In genomic region chr15:56916825-56917477, GRCh38 we compare ENCODE assay signal across 9 cellular contexts. TPM values are rescaled to one million over a fixed set of nuclear protein-coding genes. Genes with fewer than 3 reads are reported as not detected.
A peak's percentile ranks its signal among the peaks of the same experiment; 100 is the strongest.
DNase-seq lines count a peak whose midpoint lies in the region; ATAC-seq and TF ChIP-seq lines count a peak whose summit lies in the region.
"Had no signal": no experiment of that assay in that cellular context is flagged by ENCODE, and none has a peak within 500 bp of the region (broad histone marks: within the 10 kb centered on the region; RNA-seq: fewer than 3 reads in every experiment).

No MANE protein-coding gene starts in this region.

- H3K27me3 ChIP-seq in esophagus muscularis mucosa: no peaks in the 10 kb centered on the region
- H3K27me3 ChIP-seq in psoas muscle (ENCODE audit: insufficient read depth in 3 of 3, low read length in 2 of 3): no peaks in the 10 kb centered on the region
- H3K27me3 ChIP-seq: neutrophil had no signal

- H3K36me3 ChIP-seq in esophagus muscularis mucosa: no peaks in the 10 kb centered on the region
- H3K36me3 ChIP-seq in psoas muscle (ENCODE audit: insufficient read depth in 1 of 2, low read depth in 1 of 2): peaks cover 0 to 14% of the 10 kb centered on the region in 2 donors
- H3K36me3 ChIP-seq: neutrophil had no signal

- no peak for ATAC-seq in psoas muscle
- ATAC-seq in GM18858 (IDR thresholded peaks at IDR 0.05; ENCODE audit: unreplicated experiment): no peak

- WGBS in esophagus muscularis mucosa: 97% methylated on average over 8 of the region's 8 CpGs
- WGBS in psoas muscle, 3 donors: 95 to 98% (median 96%) methylated on average over 8 of the region's 8 CpGs

- H3K27ac ChIP-seq in esophagus muscularis mucosa (replicated peaks in 1 of 4) (peak overlapping the region; percentile 96 to 98 (median 97)), psoas muscle (peak overlapping the region; percentile 90)
- H3K27ac ChIP-seq: neutrophil had no signal

- no peak for TF ChIP-seq POLR2A in esophagus muscularis mucosa (IDR thresholded peaks at IDR 0.05; ENCODE audit: low read depth)

- DNase-seq in EL: peak; percentile 8
- DNase-seq in RPMI7951 (ENCODE audit: low read depth): peak; percentile 71
- DNase-seq in esophagus muscularis mucosa (ENCODE audit: extremely low spot score): no peak
- DNase-seq in psoas muscle: no peak
- DNase-seq in SW 1271 (lab: John Stamatoyannopoulos, UW): no peak
- no peak for DNase-seq in NCI-H2081 (lab: John Stamatoyannopoulos, UW)
- DNase-seq in HuH-7 (ENCODE audit: low spot score): no peak

- peaks cover 26 to 50% (median 43%) of the 10 kb centered on the region in 4 donors for H3K4me1 ChIP-seq in esophagus muscularis mucosa
- H3K4me1 ChIP-seq in psoas muscle: peaks cover 12% of the 10 kb centered on the region

- no peak for TF ChIP-seq EP300 in esophagus muscularis mucosa (IDR thresholded peaks at IDR 0.05)

- H3K9me3 ChIP-seq in esophagus muscularis mucosa: no peaks in the 10 kb centered on the region
- no peaks in the 10 kb centered on the region for H3K9me3 ChIP-seq in psoas muscle
- H3K9me3 ChIP-seq: neutrophil had no signal

- TF ChIP-seq CTCF in esophagus muscularis mucosa (IDR thresholded peaks at IDR 0.05) (no peak), psoas muscle (IDR thresholded peaks at IDR 0.05) (no peak)

- intact Hi-C loops in esophagus muscularis mucosa (cut with DNase I): loop anchor here (5.0 to 10.0 kb wide), 3 partner anchors 220 to 388 kb away; no protein-coding TSS in a partner anchor
- intact Hi-C loops in psoas muscle (cut with DNase I): loop anchor here (5.0 to 10.0 kb wide), 4 partner anchors 218 to 388 kb away; no protein-coding TSS in a partner anchor

- H3K4me3 ChIP-seq in esophagus muscularis mucosa (peak overlapping the region; percentile 96 to 100 (median 98)), psoas muscle (peak overlapping the region; percentile 93)

RNA-seq across cellular contexts. Expression of gene TCF12, which starts 1.5 kb away (rescaled TPM):
- total RNA-seq in RPMI7951 (2014; rRNA removed; shearing (Covaris generic)): 120 and 157 TPM in 2 replicates
- 100 to 1,000 TPM; 108 to 177 (median 148) TPM for total RNA-seq in esophagus muscularis mucosa
- total RNA-seq in psoas muscle: 10 to 100 TPM; 30.5 to 53.1 (median 44.8) TPM
- polyA plus RNA-seq in psoas muscle: 10 to 100 TPM; 10.5 to 20.0 (median 10.7) TPM

Comparison
In these comparisons a context has a peak if more than half of its experiments do, and no peak if none do; other contexts are left out.
1. DNase-seq: peak in EL (single experiment) and RPMI7951 (single experiment); none in esophagus muscularis mucosa (single experiment), psoas muscle (0 of 2), SW 1271 (0 of 2), NCI-H2081 (0 of 2) and HuH-7 (single experiment).